ENCODE assay signal across 29 cellular contexts in the genomic region with DNA sequence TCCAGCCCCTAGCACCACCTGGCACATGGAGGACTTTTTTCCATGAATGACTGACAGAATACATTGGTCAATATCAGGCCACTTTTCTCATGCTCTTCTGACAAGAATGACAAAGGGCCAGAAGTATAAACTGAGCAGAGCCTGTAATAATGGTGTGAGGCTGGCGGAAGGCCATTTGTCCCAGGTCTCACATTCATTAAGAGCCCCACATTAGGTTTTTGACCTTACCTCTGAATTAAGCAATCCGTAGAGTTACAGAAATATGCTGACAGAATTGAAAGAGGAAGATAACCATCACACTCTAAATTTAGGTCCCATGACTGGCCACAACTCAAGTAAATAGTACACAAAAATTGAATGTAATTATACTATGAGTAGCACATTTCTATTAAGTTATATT. TPM values are rescaled to one million over a fixed set of nuclear protein-coding genes. Genes with fewer than 3 reads are reported as not detected.
"Had no signal": no experiment of that assay in that cellular context is flagged by ENCODE, and none has a peak within 500 bp of the region (broad histone marks: within the 10 kb centered on the region; RNA-seq: fewer than 3 reads in every experiment).

No MANE protein-coding gene starts in this region.

- H3K27ac Mint-ChIP-seq: naive B cell; natural killer cell; neural progenitor cell; stimulated activated memory B cell treated with anti-CD40 and anti-IgM and Interleukin-4, amounts not matched to agents 10 μg/mL and 1 μg/mL and 100 μg/mL, for 72 hours; stimulated activated naive CD8-positive, alpha-beta T cell treated with anti-CD3 and anti-CD28 coated beads, Interleukin-15, amount 100 ng/mL, for 72 hours; type B pancreatic cell had no signal

- H3K4me1 Mint-ChIP-seq: naive B cell; natural killer cell; neural progenitor cell; stimulated activated naive CD8-positive, alpha-beta T cell treated with anti-CD3 and anti-CD28 coated beads, Interleukin-15, amount 100 ng/mL, for 72 hours had no signal

- H3K4me3 Mint-ChIP-seq: naive B cell; natural killer cell; nephron progenitor cell; neural progenitor cell; stimulated activated memory B cell treated with anti-CD40 and anti-IgM and Interleukin-4, amounts not matched to agents 10 μg/mL and 1 μg/mL and 100 μg/mL, for 72 hours; stimulated activated naive CD8-positive, alpha-beta T cell treated with anti-CD3 and anti-CD28 coated beads, Interleukin-15, amount 100 ng/mL, for 72 hours; type B pancreatic cell had no signal

- H3K4me1 ChIP-seq: left lung, lower lobe of right lung, neural progenitor cell, parathyroid adenoma, right atrium auricular region, right lobe of liver, tibial nerve, uterus had no signal

- H3K27ac ChIP-seq: left lung, lower lobe of right lung, neural progenitor cell, neutrophil, parathyroid adenoma, right atrium auricular region, right lobe of liver, tibial nerve, uterus had no signal

- H3K36me3 Mint-ChIP-seq: naive B cell; natural killer cell; neural progenitor cell; stimulated activated memory B cell treated with anti-CD40 and anti-IgM and Interleukin-4, amounts not matched to agents 10 μg/mL and 1 μg/mL and 100 μg/mL, for 72 hours; type B pancreatic cell had no signal

- DNase-seq: kidney glomerular epithelial cell; left cardiac atrium; left lung; lower lobe of right lung; mammary epithelial cell; mesenchymal stem cell; naive B cell; natural killer cell; nephron progenitor cell; occipital lobe; right lobe of liver; stimulated activated CD4-positive, alpha-beta T cell treated with anti-CD3 and anti-CD28 coated beads, Interleukin-1b, Interleukin-23, amount 100 ng/mL, for 48 hours; stimulated activated CD4-positive, alpha-beta T cell treated with anti-CD3 and anti-CD28 coated beads, Interleukin-2, amount 100 ng/mL, for 48 hours; stimulated activated CD4-positive, alpha-beta T cell treated with anti-CD3 and anti-CD28 coated beads, Interleukin-4, amount 100 ng/mL, for 4 hours; stimulated activated CD8-positive, alpha-beta memory T cell treated with anti-CD3 and anti-CD28 coated beads, Interleukin-4, amount 100 ng/mL, for 48 hours; stimulated activated naive CD4-positive, alpha-beta T cell treated with Interleukin-2 at 50 U/mL for 16 hours; stimulated activated naive CD8-positive, alpha-beta T cell treated with anti-CD3 and anti-CD28 coated beads, Interleukin-15, amount 100 ng/mL, for 72 hours; substantia nigra; uterus had no signal

- H3K27me3 ChIP-seq: left lung, neural progenitor cell, right atrium auricular region, right lobe of liver, tibial nerve, uterus had no signal

- H3K9me3 ChIP-seq: left lung, lower lobe of right lung, neutrophil, right atrium auricular region, right lobe of liver, tibial nerve, uterus had no signal

- H3K27me3 Mint-ChIP-seq: type B pancreatic cell had no signal

- ATAC-seq: left cardiac atrium; left lung; lower lobe of right lung; natural killer cell; stimulated activated memory B cell treated with anti-CD40 and anti-IgM and Interleukin-4, amounts not matched to agents 10 μg/mL and 1 μg/mL and 100 μg/mL, for 72 hours; stimulated activated naive CD8-positive, alpha-beta T cell treated with anti-CD3 and anti-CD28 coated beads, Interleukin-15, amount 100 ng/mL, for 72 hours had no signal

- H3K4me3 ChIP-seq: left lung, lower lobe of right lung, neural progenitor cell, right atrium auricular region, right lobe of liver, smooth muscle cell, tibial nerve, uterus had no signal

- H3K9me3 Mint-ChIP-seq: nephron progenitor cell; neural progenitor cell; stimulated activated memory B cell treated with anti-CD40 and anti-IgM and Interleukin-4, amounts not matched to agents 10 μg/mL and 1 μg/mL and 100 μg/mL, for 72 hours; stimulated activated naive CD8-positive, alpha-beta T cell treated with anti-CD3 and anti-CD28 coated beads, Interleukin-15, amount 100 ng/mL, for 72 hours; type B pancreatic cell had no signal

- H3K36me3 ChIP-seq: left lung, lower lobe of right lung, neural progenitor cell, neutrophil, right atrium auricular region, right lobe of liver, tibial nerve, uterus had no signal

RNA-seq across cellular contexts. Expression of a gene that starts 55.2 kb away (rescaled TPM):
- total RNA-seq: mammary epithelial cell, natural killer cell, renal cortical epithelial cell, smooth muscle cell had no signal
- polyA plus RNA-seq: keratinocyte, mammary epithelial cell had no signal
